ENCODE assay signal across 1 cellular context in the genomic region with DNA sequence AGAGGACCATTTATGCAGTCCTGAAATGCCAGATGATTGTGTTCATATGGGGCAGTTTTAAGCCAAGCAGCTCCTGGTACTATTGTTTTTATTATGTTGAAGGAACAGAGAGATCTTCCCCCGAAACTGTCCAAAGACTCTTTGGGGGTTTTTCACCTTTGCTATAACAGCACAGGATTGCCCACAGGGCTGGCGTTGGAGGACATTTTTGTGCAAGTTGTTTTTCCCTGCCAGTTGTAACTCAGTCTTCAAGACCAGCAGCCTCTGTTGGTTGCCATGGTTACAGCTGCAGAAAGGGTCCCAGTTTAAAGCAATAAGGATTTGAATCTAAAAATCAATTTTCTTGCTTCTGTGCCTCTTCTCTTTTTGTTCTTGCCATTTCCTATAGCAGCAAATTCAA.
TF ChIP-seq lines count a peak whose summit lies in the region.

No MANE protein-coding gene starts in this region.

TF ChIP-seq in GM23338, 12 proteins besides CTCF, POLR2A, EP300 and RAD21 (continued from another document):
- TF ChIP-seq REST (IDR thresholded peaks at IDR 0.05; ENCODE audit: unreplicated experiment): no peak
